Comparison of ENCODE assay signal across 17 cellular contexts in genomic region chr13:106481919-106482318, GRCh38. TPM values are rescaled to one million over a fixed set of nuclear protein-coding genes. Genes with fewer than 3 reads are reported as not detected.
DNase-seq lines count a peak whose midpoint lies in the region; ATAC-seq, FAIRE-seq and TF ChIP-seq lines count a peak whose summit lies in the region.
"Had no signal": no experiment of that assay in that cellular context is flagged by ENCODE, and none has a peak within 500 bp of the region (broad histone marks: within the 10 kb centered on the region; RNA-seq: fewer than 3 reads in every experiment).

No MANE protein-coding gene starts in this region.

- no peaks in the 10 kb centered on the region for H3K27me3 ChIP-seq in heart left ventricle
- H3K27me3 ChIP-seq in right atrium auricular region = no peaks in the 10 kb centered on the region

- H3K4me3 Mint-ChIP-seq in activated CD4-positive, alpha-beta T cell treated with anti-CD3 and anti-CD28 coated beads, Interleukin-2, amount 10 ng/mL, durations not matched to agents 7 days and 5 days = no peak overlapping the region
- H3K4me3 Mint-ChIP-seq: CD4-positive, alpha-beta T cell had no signal

- H3K4me3 ChIP-seq in heart left ventricle = no peak overlapping the region
- H3K4me3 ChIP-seq in right atrium auricular region = no peak overlapping the region
- H3K4me3 ChIP-seq: GM12878 had no signal

- ATAC-seq in heart left ventricle = peak; percentile 50 to 75 (median 64)
- no peak for ATAC-seq in Right ventricle myocardium inferior
- no peak for ATAC-seq in HG02759 (IDR thresholded peaks at IDR 0.05; ENCODE audit: unreplicated experiment)
- ATAC-seq: GM12878, HCT116 had no signal

- no peak overlapping the region for H3K27ac Mint-ChIP-seq in activated CD4-positive, alpha-beta T cell treated with anti-CD3 and anti-CD28 coated beads, Interleukin-2, amount 10 ng/mL, durations not matched to agents 7 days and 5 days
- H3K27ac Mint-ChIP-seq: CD4-positive, alpha-beta T cell had no signal

- no peak for TF ChIP-seq CTCF in heart left ventricle (IDR thresholded peaks at IDR 0.05)
- no peak for TF ChIP-seq CTCF in right atrium auricular region (IDR thresholded peaks at IDR 0.05)

- CTCF ChIA-PET in activated CD4-positive, alpha-beta T cell treated with anti-CD3 and anti-CD28 coated beads, Interleukin-2, amount 10 ng/mL, durations not matched to agents 7 days and 5 days (lab: Charles Lee) = no interaction called here

- H3K27me3 Mint-ChIP-seq in activated CD4-positive, alpha-beta T cell treated with anti-CD3 and anti-CD28 coated beads, Interleukin-2, amount 10 ng/mL, durations not matched to agents 7 days and 5 days = peaks cover 35% of the 10 kb centered on the region

- H3K9me3 ChIP-seq in heart left ventricle (peaks cover 0 to 12% (median 0%) of the 10 kb centered on the region in 12 donors), right atrium auricular region (peaks cover 0 to 7% of the 10 kb centered on the region in 2 donors)

- intact Hi-C loops in heart left ventricle (cut with DNase I) (no loop called here), Right ventricle myocardium inferior (cut with DNase I) (no loop called here)

- DNase-seq in heart left ventricle (no peak), Right ventricle myocardium inferior (ENCODE audit: missing footprints) (no peak), H54 (ENCODE audit: insufficient read length, low spot score) (no peak), right atrium auricular region (ENCODE audit: low spot score) (no peak), amniotic stem cell (lab: John Stamatoyannopoulos, UW) (no peak)
- DNase-seq in activated CD4-positive, alpha-beta T cell treated with anti-CD3 and anti-CD28 coated beads, Interleukin-2, amount 10 ng/mL, durations not matched to agents 7 days and 5 days = no peak
- DNase-seq: 8988T; AML-193; C1 segment of cervical spinal cord; Calu3; CD4-positive, alpha-beta T cell; DMS 273 treated with DMSO at 0.1 percent for 48 hours; IMR-90 had no signal

- WGBS in heart left ventricle, 4 donors = 47 to 58% (median 51%) methylated on average over 4 of the region's 4 CpGs

- FAIRE-seq in H54 (lab: Jason Lieb, UNC) = peak; percentile 78
- FAIRE-seq: GM12878, GM18507 had no signal

- H3K4me1 ChIP-seq in heart left ventricle = peaks cover 0 to 37% (median 20%) of the 10 kb centered on the region in 12 donors
- peaks cover 0 to 22% of the 10 kb centered on the region in 2 donors for H3K4me1 ChIP-seq in right atrium auricular region

- H3K4me1 Mint-ChIP-seq in activated CD4-positive, alpha-beta T cell treated with anti-CD3 and anti-CD28 coated beads, Interleukin-2, amount 10 ng/mL, durations not matched to agents 7 days and 5 days = no peaks in the 10 kb centered on the region

- H3K9me3 Mint-ChIP-seq in activated CD4-positive, alpha-beta T cell treated with anti-CD3 and anti-CD28 coated beads, Interleukin-2, amount 10 ng/mL, durations not matched to agents 7 days and 5 days = no peaks in the 10 kb centered on the region

- POLR2A ChIA-PET in activated CD4-positive, alpha-beta T cell treated with anti-CD3 and anti-CD28 coated beads, Interleukin-2, amount 10 ng/mL, durations not matched to agents 7 days and 5 days (lab: Charles Lee) = no interaction called here

- no peaks in the 10 kb centered on the region for H3K36me3 Mint-ChIP-seq in activated CD4-positive, alpha-beta T cell treated with anti-CD3 and anti-CD28 coated beads, Interleukin-2, amount 10 ng/mL, durations not matched to agents 7 days and 5 days (ENCODE audit: low read depth)

- H3K27ac ChIP-seq in heart left ventricle (peak overlapping the region in 7 of 12 donors; percentile 1 to 84 (median 31)), right atrium auricular region (peak overlapping the region; percentile 16 to 36)

- TF ChIP-seq POLR2A in heart left ventricle (IDR thresholded peaks at IDR 0.05) = no peak
- no peak for TF ChIP-seq POLR2A in H54 (IDR thresholded peaks at IDR 0.05; ENCODE audit: low read depth, low read length)

- H3K36me3 ChIP-seq in heart left ventricle (no peaks in the 10 kb centered on the region), right atrium auricular region (no peaks in the 10 kb centered on the region)

RNA-seq across cellular contexts. Expression of gene EFNB2, which starts 53.5 kb away (rescaled TPM):
- total RNA-seq in heart left ventricle = 10 to 100 TPM in 7 of 9 donors, 1 to 10 TPM in 2; 8.6 to 20.2 (median 12.7) TPM
- 10 to 100 TPM in 1 of 2 donors, 1 to 10 TPM in 1; 7.3 to 17.7 TPM for polyA plus RNA-seq in heart left ventricle
- 9.6 TPM for total RNA-seq in Right ventricle myocardium inferior
- total RNA-seq in right atrium auricular region = 10 to 100 TPM; 15.5 to 17.4 TPM
- total RNA-seq in activated CD4-positive, alpha-beta T cell treated with anti-CD3 and anti-CD28 coated beads, Interleukin-2, amount 10 ng/mL, durations not matched to agents 7 days and 5 days = under 1 TPM; 0.04 to 0.10 TPM

Comparison
In these comparisons a context has a peak if more than half of its experiments do, and no peak if none do; other contexts are left out.
1. ATAC-seq: peak in heart left ventricle (4 of 4); none in Right ventricle myocardium inferior (single experiment) and HG02759 (single experiment).